In genomic region chr16:81752225-81752875, GRCh38 we compare ENCODE assay signal across 9 cellular contexts. TPM values are rescaled to one million over a fixed set of nuclear protein-coding genes. Genes with fewer than 3 reads are reported as not detected.
DNase-seq lines count a peak whose midpoint lies in the region; ATAC-seq and TF ChIP-seq lines count a peak whose summit lies in the region.
"Had no signal": no experiment of that assay in that cellular context is flagged by ENCODE, and none has a peak within 500 bp of the region (broad histone marks: within the 10 kb centered on the region; RNA-seq: fewer than 3 reads in every experiment).

No MANE protein-coding gene starts in this region.

- H3K4me3 Mint-ChIP-seq in activated CD8-positive, alpha-beta T cell treated with anti-CD3 and anti-CD28 coated beads, Interleukin-2, amount 10 ng/mL, durations not matched to agents 7 days and 5 days, result no peak overlapping the region

- no peaks in the 10 kb centered on the region for H3K9me3 Mint-ChIP-seq in activated CD8-positive, alpha-beta T cell treated with anti-CD3 and anti-CD28 coated beads, Interleukin-2, amount 10 ng/mL, durations not matched to agents 7 days and 5 days (ENCODE audit: insufficient read depth)

- POLR2A ChIA-PET in activated CD8-positive, alpha-beta T cell treated with anti-CD3 and anti-CD28 coated beads, Interleukin-2, amount 10 ng/mL, durations not matched to agents 7 days and 5 days (lab: Charles Lee), result no interaction called here

- CTCF ChIA-PET in activated CD8-positive, alpha-beta T cell treated with anti-CD3 and anti-CD28 coated beads, Interleukin-2, amount 10 ng/mL, durations not matched to agents 7 days and 5 days (lab: Charles Lee), result interaction anchor here (0.7 to 3.4 kb wide), 3 partner anchors 23 to 144 kb away, joined by 3 to 15 read pairs (median 3); no protein-coding TSS in a partner anchor

- TF ChIP-seq CTCF in mucosa of descending colon (IDR thresholded peaks at IDR 0.05), result no peak

- H3K36me3 ChIP-seq in mucosa of descending colon (ENCODE audit: low read depth), result no peaks in the 10 kb centered on the region
- H3K36me3 ChIP-seq: cardiac muscle cell had no signal

- intact Hi-C loops in mucosa of descending colon (cut with DNase I, micrococcal nuclease), result no loop called here

- peaks cover 4% of the 10 kb centered on the region for H3K27me3 Mint-ChIP-seq in activated CD8-positive, alpha-beta T cell treated with anti-CD3 and anti-CD28 coated beads, Interleukin-2, amount 10 ng/mL, durations not matched to agents 7 days and 5 days (ENCODE audit: low read depth)

- H3K4me3 ChIP-seq in mucosa of descending colon, result no peak overlapping the region
- H3K4me3 ChIP-seq: cardiac muscle cell had no signal

- DNase-seq in EH (ENCODE audit: low read depth) (peak; percentile 48), mucosa of descending colon (peak; percentile 52 to 84 (median 61)), cerebellar nuclear complex (lab: John Stamatoyannopoulos, UW) (no peak), NCI-H2196 treated with DMSO at 0.1 percent for 48 hours (lab: John Stamatoyannopoulos, UW; ENCODE audit: unreplicated experiment) (no peak)
- no peak for DNase-seq in activated CD8-positive, alpha-beta T cell treated with anti-CD3 and anti-CD28 coated beads, Interleukin-2, amount 10 ng/mL, durations not matched to agents 7 days and 5 days
- DNase-seq in stimulated activated CD4-positive, alpha-beta T cell treated with anti-CD3 and anti-CD28 coated beads, Interleukin-4, amount 100 ng/mL, for 4 hours, result no peak

- ATAC-seq in GM21367 (IDR thresholded peaks at IDR 0.05; ENCODE audit: unreplicated experiment), result peak; percentile 78
- ATAC-seq in HG03460 (IDR thresholded peaks at IDR 0.05; ENCODE audit: unreplicated experiment), result peak; percentile 85
- ATAC-seq in activated CD8-positive, alpha-beta T cell treated with anti-CD3 and anti-CD28 coated beads, Interleukin-2, amount 10 ng/mL, durations not matched to agents 7 days and 5 days, result peak; percentile 23
- ATAC-seq in mucosa of descending colon, result peak; percentile 90

- peak overlapping the region; percentile 25 for H3K27ac Mint-ChIP-seq in activated CD8-positive, alpha-beta T cell treated with anti-CD3 and anti-CD28 coated beads, Interleukin-2, amount 10 ng/mL, durations not matched to agents 7 days and 5 days

- H3K4me1 ChIP-seq in mucosa of descending colon (ENCODE audit: low read depth), result no peaks in the 10 kb centered on the region

- H3K36me3 Mint-ChIP-seq in activated CD8-positive, alpha-beta T cell treated with anti-CD3 and anti-CD28 coated beads, Interleukin-2, amount 10 ng/mL, durations not matched to agents 7 days and 5 days (ENCODE audit: low read depth), result no peaks in the 10 kb centered on the region

- H3K4me1 Mint-ChIP-seq in activated CD8-positive, alpha-beta T cell treated with anti-CD3 and anti-CD28 coated beads, Interleukin-2, amount 10 ng/mL, durations not matched to agents 7 days and 5 days (ENCODE audit: low read depth), result peaks cover 47% of the 10 kb centered on the region

- H3K9me3 ChIP-seq in mucosa of descending colon, result no peaks in the 10 kb centered on the region

RNA-seq across cellular contexts. Expression of gene PLCG2, which starts 26.7 kb away (rescaled TPM):
- total RNA-seq in activated CD8-positive, alpha-beta T cell treated with anti-CD3 and anti-CD28 coated beads, Interleukin-2, amount 10 ng/mL, durations not matched to agents 7 days and 5 days, result 10 to 100 TPM; 10.1 to 11.1 TPM
- total RNA-seq in mucosa of descending colon, result 10 to 100 TPM; 14.7 to 19.5 (median 15.0) TPM

Comparison
In these comparisons a context has a peak if more than half of its experiments do, and no peak if none do; other contexts are left out.
1. DNase-seq: peak in EH (single experiment) and mucosa of descending colon (3 of 3); none in activated CD8-positive, alpha-beta T cell treated with anti-CD3 and anti-CD28 coated beads, Interleukin-2, amount 10 ng/mL, durations not matched to agents 7 days and 5 days (single experiment), cerebellar nuclear complex (0 of 2), NCI-H2196 treated with DMSO at 0.1 percent for 48 hours (single experiment) and stimulated activated CD4-positive, alpha-beta T cell treated with anti-CD3 and anti-CD28 coated beads, Interleukin-4, amount 100 ng/mL, for 4 hours (0 of 2).
2. ATAC-seq: peak in every context shown above with its lines; median percentile 90 in mucosa of descending colon; 85 in HG03460; 78 in GM21367; 23 in activated CD8-positive, alpha-beta T cell treated with anti-CD3 and anti-CD28 coated beads, Interleukin-2, amount 10 ng/mL, durations not matched to agents 7 days and 5 days.